1 cellular context compared by ENCODE assay signal in the genomic region with DNA sequence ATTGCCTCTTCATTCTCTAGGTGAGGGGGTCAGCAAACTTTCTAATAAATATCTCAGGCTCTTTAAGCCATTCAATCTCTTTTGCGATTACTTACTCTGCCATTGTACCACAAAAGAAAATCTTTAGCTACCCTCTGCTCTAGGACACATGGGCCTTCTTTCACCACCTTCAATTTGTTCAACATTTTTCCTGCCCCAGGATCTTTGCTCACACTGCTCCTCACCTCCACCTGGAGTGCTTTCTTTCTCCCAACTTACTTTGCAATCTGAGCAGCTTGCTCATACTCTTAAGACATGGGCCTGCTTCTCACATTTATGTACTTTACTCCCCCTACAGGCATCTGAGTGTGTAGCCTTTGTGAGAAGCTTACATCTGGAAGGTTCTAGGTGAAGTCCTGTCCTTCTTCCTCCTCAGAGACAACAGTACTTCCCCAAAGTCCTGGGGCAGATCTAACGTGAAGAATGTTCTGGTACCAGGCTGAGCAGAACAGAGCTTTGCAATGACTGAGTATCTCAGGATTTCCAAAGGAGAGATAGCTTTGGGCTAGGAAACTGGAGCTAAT.
TF ChIP-seq lines count a peak whose summit lies in the region.

No MANE protein-coding gene starts in this region.

TF ChIP-seq in HCT116, 20 proteins besides CTCF, POLR2A, EP300 and RAD21 (continued from another document):
- TF ChIP-seq, protein P1, sequence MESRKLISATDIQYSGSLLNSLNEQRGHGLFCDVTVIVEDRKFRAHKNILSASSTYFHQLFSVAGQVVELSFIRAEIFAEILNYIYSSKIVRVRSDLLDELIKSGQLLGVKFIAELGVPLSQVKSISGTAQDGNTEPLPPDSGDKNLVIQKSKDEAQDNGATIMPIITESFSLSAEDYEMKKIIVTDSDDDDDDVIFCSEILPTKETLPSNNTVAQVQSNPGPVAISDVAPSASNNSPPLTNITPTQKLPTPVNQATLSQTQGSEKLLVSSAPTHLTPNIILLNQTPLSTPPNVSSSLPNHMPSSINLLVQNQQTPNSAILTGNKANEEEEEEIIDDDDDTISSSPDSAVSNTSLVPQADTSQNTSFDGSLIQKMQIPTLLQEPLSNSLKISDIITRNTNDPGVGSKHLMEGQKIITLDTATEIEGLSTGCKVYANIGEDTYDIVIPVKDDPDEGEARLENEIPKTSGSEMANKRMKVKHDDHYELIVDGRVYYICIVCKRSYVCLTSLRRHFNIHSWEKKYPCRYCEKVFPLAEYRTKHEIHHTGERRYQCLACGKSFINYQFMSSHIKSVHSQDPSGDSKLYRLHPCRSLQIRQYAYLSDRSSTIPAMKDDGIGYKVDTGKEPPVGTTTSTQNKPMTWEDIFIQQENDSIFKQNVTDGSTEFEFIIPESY (IDR thresholded peaks at IDR 0.05; ENCODE audit: extremely low read depth, insufficient replicate concordance, low read length): no peak
- TF ChIP-seq, protein P2, sequence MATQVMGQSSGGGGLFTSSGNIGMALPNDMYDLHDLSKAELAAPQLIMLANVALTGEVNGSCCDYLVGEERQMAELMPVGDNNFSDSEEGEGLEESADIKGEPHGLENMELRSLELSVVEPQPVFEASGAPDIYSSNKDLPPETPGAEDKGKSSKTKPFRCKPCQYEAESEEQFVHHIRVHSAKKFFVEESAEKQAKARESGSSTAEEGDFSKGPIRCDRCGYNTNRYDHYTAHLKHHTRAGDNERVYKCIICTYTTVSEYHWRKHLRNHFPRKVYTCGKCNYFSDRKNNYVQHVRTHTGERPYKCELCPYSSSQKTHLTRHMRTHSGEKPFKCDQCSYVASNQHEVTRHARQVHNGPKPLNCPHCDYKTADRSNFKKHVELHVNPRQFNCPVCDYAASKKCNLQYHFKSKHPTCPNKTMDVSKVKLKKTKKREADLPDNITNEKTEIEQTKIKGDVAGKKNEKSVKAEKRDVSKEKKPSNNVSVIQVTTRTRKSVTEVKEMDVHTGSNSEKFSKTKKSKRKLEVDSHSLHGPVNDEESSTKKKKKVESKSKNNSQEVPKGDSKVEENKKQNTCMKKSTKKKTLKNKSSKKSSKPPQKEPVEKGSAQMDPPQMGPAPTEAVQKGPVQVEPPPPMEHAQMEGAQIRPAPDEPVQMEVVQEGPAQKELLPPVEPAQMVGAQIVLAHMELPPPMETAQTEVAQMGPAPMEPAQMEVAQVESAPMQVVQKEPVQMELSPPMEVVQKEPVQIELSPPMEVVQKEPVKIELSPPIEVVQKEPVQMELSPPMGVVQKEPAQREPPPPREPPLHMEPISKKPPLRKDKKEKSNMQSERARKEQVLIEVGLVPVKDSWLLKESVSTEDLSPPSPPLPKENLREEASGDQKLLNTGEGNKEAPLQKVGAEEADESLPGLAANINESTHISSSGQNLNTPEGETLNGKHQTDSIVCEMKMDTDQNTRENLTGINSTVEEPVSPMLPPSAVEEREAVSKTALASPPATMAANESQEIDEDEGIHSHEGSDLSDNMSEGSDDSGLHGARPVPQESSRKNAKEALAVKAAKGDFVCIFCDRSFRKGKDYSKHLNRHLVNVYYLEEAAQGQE (IDR thresholded peaks at IDR 0.05; ENCODE audit: low read depth): no peak
- no peak for TF ChIP-seq CEBPB (IDR thresholded peaks at IDR 0.05; ENCODE audit: low read depth)
- TF ChIP-seq, protein P3, sequence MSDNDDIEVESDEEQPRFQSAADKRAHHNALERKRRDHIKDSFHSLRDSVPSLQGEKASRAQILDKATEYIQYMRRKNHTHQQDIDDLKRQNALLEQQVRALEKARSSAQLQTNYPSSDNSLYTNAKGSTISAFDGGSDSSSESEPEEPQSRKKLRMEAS (IDR thresholded peaks at IDR 0.05): no peak
